ENCODE assay signal across 27 cellular contexts in genomic region chr1:197222780-197223179, GRCh38. TPM values are rescaled to one million over a fixed set of nuclear protein-coding genes. Genes with fewer than 3 reads are reported as not detected.
"Had no signal": no experiment of that assay in that cellular context is flagged by ENCODE, and none has a peak within 500 bp of the region (broad histone marks: within the 10 kb centered on the region; RNA-seq: fewer than 3 reads in every experiment).

No MANE protein-coding gene starts in this region.

- H3K79me2 ChIP-seq: parathyroid adenoma had no signal

- H3K27ac Mint-ChIP-seq: activated naive CD4-positive, alpha-beta T cell treated with anti-CD3 and anti-CD28 coated beads, Interleukin-2, amount 50 U/mL, for 72 hours; activated T-cell treated with anti-CD3 and anti-CD28 coated beads, Interleukin-2, amount 50 U/mL, for 72 hours; effector memory CD8-positive, alpha-beta T cell; immature natural killer cell; memory B cell; naive thymus-derived CD8-positive, alpha-beta T cell; stimulated activated naive B cell treated with anti-CD40 and anti-IgM and Interleukin-4, amounts not matched to agents 10 μg/mL and 1 μg/mL and 100 μg/mL, for 72 hours; T-helper 2 cell treated with Interferon-gamma antibody and Interleukin-4, amounts not matched to agents 5 μg/mL and 100 μg/mL, for 36 hours had no signal

- H3K27ac ChIP-seq: cardiac muscle cell, coronary artery, dorsolateral prefrontal cortex, parathyroid adenoma, psoas muscle, sigmoid colon, stomach, tibial artery had no signal

- H3K36me3 Mint-ChIP-seq: activated naive CD4-positive, alpha-beta T cell treated with anti-CD3 and anti-CD28 coated beads, Interleukin-2, amount 50 U/mL, for 72 hours; memory B cell; stimulated activated naive B cell treated with anti-CD40 and anti-IgM and Interleukin-4, amounts not matched to agents 10 μg/mL and 1 μg/mL and 100 μg/mL, for 72 hours had no signal

- DNase-seq: activated CD4-positive, alpha-beta T cell treated with anti-CD3 and anti-CD28 coated beads for 4 hours; activated CD4-positive, alpha-beta T cell treated with anti-CD3 and anti-CD28 coated beads, Interleukin-2, amount 50 U/mL, for 4 hours; activated naive CD4-positive, alpha-beta T cell; activated T-cell treated with anti-CD3 and anti-CD28 coated beads for 4 hours; activated T-cell treated with anti-CD3 and anti-CD28 coated beads, Interleukin-2, amount 50 U/mL, for 72 hours; dorsolateral prefrontal cortex; effector memory CD8-positive, alpha-beta T cell; head of caudate nucleus; hypothalamus; immature natural killer cell; midbrain; naive thymus-derived CD8-positive, alpha-beta T cell; occipital lobe; psoas muscle; sigmoid colon; stimulated activated CD4-positive, alpha-beta T cell treated with anti-CD3 and anti-CD28 coated beads, Interleukin-2, amount 100 ng/mL, for 24 hours; stimulated activated naive B cell treated with anti-CD40 and anti-IgM and Interleukin-4, amounts not matched to agents 10 μg/mL and 1 μg/mL and 100 μg/mL, for 72 hours; stomach; tibial artery had no signal

- H3K4me1 Mint-ChIP-seq: immature natural killer cell; memory B cell; naive thymus-derived CD8-positive, alpha-beta T cell; neural crest cell; stimulated activated naive B cell treated with anti-CD40 and anti-IgM and Interleukin-4, amounts not matched to agents 10 μg/mL and 1 μg/mL and 100 μg/mL, for 72 hours had no signal

- H2AFZ ChIP-seq: parathyroid adenoma had no signal

- H3K36me3 ChIP-seq: cardiac muscle cell, sigmoid colon, tibial artery had no signal

- H3K9me3 ChIP-seq: psoas muscle, sigmoid colon, stomach, tibial artery had no signal

- H3K9me3 Mint-ChIP-seq: activated naive CD4-positive, alpha-beta T cell treated with anti-CD3 and anti-CD28 coated beads, Interleukin-2, amount 50 U/mL, for 72 hours; activated T-cell treated with anti-CD3 and anti-CD28 coated beads, Interleukin-2, amount 50 U/mL, for 72 hours; effector memory CD8-positive, alpha-beta T cell; immature natural killer cell; memory B cell; naive thymus-derived CD8-positive, alpha-beta T cell; neural crest cell; stimulated activated naive B cell treated with anti-CD40 and anti-IgM and Interleukin-4, amounts not matched to agents 10 μg/mL and 1 μg/mL and 100 μg/mL, for 72 hours; T-helper 2 cell treated with Interferon-gamma antibody and Interleukin-4, amounts not matched to agents 5 μg/mL and 100 μg/mL, for 36 hours had no signal

- H3K4me1 ChIP-seq: parathyroid adenoma, psoas muscle, sigmoid colon, stomach, tibial artery had no signal

- H3K27me3 Mint-ChIP-seq: effector memory CD8-positive, alpha-beta T cell; memory B cell; naive thymus-derived CD8-positive, alpha-beta T cell; stimulated activated naive B cell treated with anti-CD40 and anti-IgM and Interleukin-4, amounts not matched to agents 10 μg/mL and 1 μg/mL and 100 μg/mL, for 72 hours had no signal

- H3K4me2 ChIP-seq: smooth muscle cell had no signal

- ATAC-seq: activated naive CD4-positive, alpha-beta T cell treated with anti-CD3 and anti-CD28 coated beads, Interleukin-2, amount 50 U/mL, for 72 hours; activated T-cell treated with anti-CD3 and anti-CD28 coated beads, Interleukin-2, amount 50 U/mL, for 72 hours; effector memory CD8-positive, alpha-beta T cell; naive thymus-derived CD8-positive, alpha-beta T cell; stimulated activated naive B cell treated with anti-CD40 and anti-IgM and Interleukin-4, amounts not matched to agents 10 μg/mL and 1 μg/mL and 100 μg/mL, for 72 hours had no signal

- H3K4me3 ChIP-seq: cardiac muscle cell, coronary artery, dorsolateral prefrontal cortex, psoas muscle, sigmoid colon, smooth muscle cell, stomach, tibial artery had no signal

- H3K4me3 Mint-ChIP-seq: activated T-cell treated with anti-CD3 and anti-CD28 coated beads, Interleukin-2, amount 50 U/mL, for 72 hours; effector memory CD8-positive, alpha-beta T cell; immature natural killer cell; memory B cell; naive thymus-derived CD8-positive, alpha-beta T cell; neural crest cell; stimulated activated naive B cell treated with anti-CD40 and anti-IgM and Interleukin-4, amounts not matched to agents 10 μg/mL and 1 μg/mL and 100 μg/mL, for 72 hours; T-helper 2 cell treated with Interferon-gamma antibody and Interleukin-4, amounts not matched to agents 5 μg/mL and 100 μg/mL, for 36 hours had no signal

- H3K27me3 ChIP-seq: cardiac muscle cell, dorsolateral prefrontal cortex, sigmoid colon, stomach, tibial artery had no signal

RNA-seq across cellular contexts. Expression of gene CRB1, which starts 45.3 kb away (rescaled TPM):
- polyA plus RNA-seq: smooth muscle cell had no signal
